10 cellular contexts compared by ENCODE assay signal in genomic region chr12:62261876-62262275, GRCh38. TPM values are rescaled to one million over a fixed set of nuclear protein-coding genes. Genes with fewer than 3 reads are reported as not detected.
DNase-seq lines count a peak whose midpoint lies in the region; ATAC-seq, FAIRE-seq and TF ChIP-seq lines count a peak whose summit lies in the region.
"Had no signal": no experiment of that assay in that cellular context is flagged by ENCODE, and none has a peak within 500 bp of the region (broad histone marks: within the 10 kb centered on the region; RNA-seq: fewer than 3 reads in every experiment).

No MANE protein-coding gene starts in this region.

- peak overlapping the region; percentile 78 for H3K4me2 ChIP-seq in Loucy (ENCODE audit: low read depth, low read length, poor library complexity, severe bottlenecking)

- no peaks in the 10 kb centered on the region for H3K9me2 ChIP-seq in Loucy (replicated peaks; ENCODE audit: low read depth, low read length)

- no peak for ATAC-seq in activated CD4-positive, CD25-positive, alpha-beta regulatory T cell treated with anti-CD3 and anti-CD28 coated beads, Interleukin-2, amount 50 U/mL, for 24 hours

- CTCF ChIA-PET in CD8-positive, alpha-beta memory T cell (lab: Charles Lee) = interaction anchor here (0.6 kb wide), 1 partner anchor 556 kb away, joined by 3 read pairs; no protein-coding TSS in a partner anchor

- H3K4me3 Mint-ChIP-seq in CD8-positive, alpha-beta memory T cell = peak overlapping the region; percentile 83 to 99 (median 99)
- H3K4me3 Mint-ChIP-seq in neural crest cell = peak overlapping the region; percentile 99

- no peaks in the 10 kb centered on the region for H3K9me3 ChIP-seq in CD8-positive, alpha-beta memory T cell (ENCODE audit: low read length)
- H3K9me3 ChIP-seq in Loucy (ENCODE audit: insufficient read depth, low read depth, low read length) = no peaks in the 10 kb centered on the region

- peaks cover 66 to 84% (median 71%) of the 10 kb centered on the region in 3 donors for H3K4me1 Mint-ChIP-seq in CD8-positive, alpha-beta memory T cell
- H3K4me1 Mint-ChIP-seq in neural crest cell = peaks cover 19% of the 10 kb centered on the region

- H3K4me3 ChIP-seq in CD8-positive, alpha-beta memory T cell (ENCODE audit: low read length) = peak overlapping the region; percentile 93
- H3K4me3 ChIP-seq in Loucy (ENCODE audit: low read length, poor library complexity, severe bottlenecking) (peak overlapping the region; percentile 87), coronary artery (peak overlapping the region; percentile 95)

- TF ChIP-seq CTCF in Loucy (conservative IDR thresholded peaks at IDR 0.05; ENCODE audit: low read length) = no peak
- no peak for TF ChIP-seq CTCF in coronary artery (IDR thresholded peaks at IDR 0.05)
- no peak for TF ChIP-seq CTCF in neural crest cell (conservative IDR thresholded peaks at IDR 0.05)

- no peaks in the 10 kb centered on the region for H3K36me3 ChIP-seq in CD8-positive, alpha-beta memory T cell (ENCODE audit: insufficient read depth, low read length)
- no peaks in the 10 kb centered on the region for H3K36me3 ChIP-seq in Loucy (ENCODE audit: insufficient read depth, low read length)

- H3K36me3 Mint-ChIP-seq in CD8-positive, alpha-beta memory T cell = peaks cover 0 to 23% (median 4%) of the 10 kb centered on the region in 3 donors
- no peaks in the 10 kb centered on the region for H3K36me3 Mint-ChIP-seq in neural crest cell (ENCODE audit: low read depth)

- peaks cover 59% of the 10 kb centered on the region for H4K20me1 ChIP-seq in Loucy (ENCODE audit: insufficient read depth, low read length, poor library complexity, severe bottlenecking)

- peak overlapping the region; percentile 94 for H3K27ac ChIP-seq in CD8-positive, alpha-beta memory T cell (ENCODE audit: low read depth, low read length)
- no peak overlapping the region for H3K27ac ChIP-seq in coronary artery

- DNase-seq in CD8-positive, alpha-beta memory T cell = no peak
- DNase-seq in coronary artery (ENCODE audit: low spot score) (no peak), neural crest cell (ENCODE audit: low read depth, low spot score) (no peak), GM19239 (ENCODE audit: insufficient read length, low spot score) (no peak), NCI-H446 (lab: John Stamatoyannopoulos, UW) (no peak), EL (no peak)
- DNase-seq: caudate nucleus, NCI-H1436 treated with DMSO at 0.1 percent for 48 hours had no signal

- no peak overlapping the region for H2AFZ ChIP-seq in Loucy (ENCODE audit: low read length)

- peak overlapping the region; percentile 93 for H3K9ac ChIP-seq in Loucy (ENCODE audit: low read depth, low read length, poor library complexity, severe bottlenecking)

- peak overlapping the region in 5 of 8 donors; percentile 17 to 98 (median 73) for H3K27ac Mint-ChIP-seq in CD8-positive, alpha-beta memory T cell
- H3K27ac Mint-ChIP-seq in neural crest cell (ENCODE audit: unreplicated experiment) = no peak overlapping the region

- POLR2A ChIA-PET in CD8-positive, alpha-beta memory T cell (lab: Charles Lee) = no interaction called here

- H3F3A ChIP-seq in Loucy (ENCODE audit: low read depth) = peaks cover 11% of the 10 kb centered on the region

- H3K27me3 Mint-ChIP-seq in CD8-positive, alpha-beta memory T cell = peaks cover 0 to 3% of the 10 kb centered on the region in 2 donors
- no peaks in the 10 kb centered on the region for H3K27me3 Mint-ChIP-seq in neural crest cell (ENCODE audit: low read depth)

- no peaks in the 10 kb centered on the region for H3K27me3 ChIP-seq in CD8-positive, alpha-beta memory T cell (ENCODE audit: insufficient read depth, low read length, poor library complexity, severe bottlenecking)
- H3K27me3 ChIP-seq in Loucy (ENCODE audit: insufficient read depth, low read length, poor library complexity, severe bottlenecking) = peaks cover 4% of the 10 kb centered on the region

- H3K4me1 ChIP-seq in CD8-positive, alpha-beta memory T cell (ENCODE audit: insufficient read depth, low read length) = peaks cover 73% of the 10 kb centered on the region
- peaks cover 65% of the 10 kb centered on the region for H3K4me1 ChIP-seq in Loucy (ENCODE audit: insufficient read depth, low read length, poor library complexity, severe bottlenecking)

- peaks cover 59% of the 10 kb centered on the region for H3K79me2 ChIP-seq in Loucy (ENCODE audit: insufficient read depth, low read length)

- H3K9me3 Mint-ChIP-seq in CD8-positive, alpha-beta memory T cell = no peaks in the 10 kb centered on the region
- no peaks in the 10 kb centered on the region for H3K9me3 Mint-ChIP-seq in neural crest cell

- no peak for FAIRE-seq in GM19239 (lab: Jason Lieb, UNC)

RNA-seq across cellular contexts. Expression of gene USP15, which starts 1.7 kb away (rescaled TPM):
- total RNA-seq in CD8-positive, alpha-beta memory T cell = 10 to 100 TPM; 90.9 to 99.0 TPM
- polyA plus RNA-seq in CD8-positive, alpha-beta memory T cell = 59.5 TPM
- 37.5 and 39.6 TPM in 2 replicates for total RNA-seq in neural crest cell
